Comparison of ENCODE assay signal across 8 cellular contexts in the genomic region with DNA sequence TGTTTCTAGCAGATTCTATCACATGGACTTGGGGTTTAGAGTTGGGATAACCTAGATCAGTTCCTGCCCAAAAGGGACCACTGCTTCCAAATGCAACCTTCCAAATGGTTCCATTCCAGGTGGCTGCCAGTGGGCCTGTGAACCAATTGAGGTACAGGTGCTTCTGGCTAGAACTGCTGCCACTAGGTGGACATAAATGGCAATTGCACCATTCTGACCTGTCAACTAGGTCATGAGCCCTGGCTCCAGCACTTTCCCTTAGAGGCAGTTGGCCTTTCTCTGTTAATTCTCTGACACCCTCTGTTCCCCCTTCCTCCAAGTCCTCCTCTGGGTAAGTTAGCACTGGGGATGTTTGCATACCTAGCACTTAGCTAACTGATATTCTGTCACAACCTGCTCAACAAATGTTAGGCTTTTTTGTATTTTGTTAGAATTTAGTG. TPM values are rescaled to one million over a fixed set of nuclear protein-coding genes. Genes with fewer than 3 reads are reported as not detected.
DNase-seq lines count a peak whose midpoint lies in the region; ATAC-seq and TF ChIP-seq lines count a peak whose summit lies in the region.

No MANE protein-coding gene starts in this region.

- TF ChIP-seq CTCF in AG04449 (IDR thresholded peaks at IDR 0.05; ENCODE audit: insufficient read depth, low read length, missing control alignments): peak; percentile 42
- peak; percentile 75 for TF ChIP-seq CTCF in GM13977 (IDR thresholded peaks at IDR 0.05; ENCODE audit: extremely low read depth, insufficient read depth, missing control alignments)
- peak; percentile 93 for TF ChIP-seq CTCF in OCI-LY7 (conservative IDR thresholded peaks at IDR 0.05; ENCODE audit: low read length)
- TF ChIP-seq CTCF in foreskin keratinocyte (conservative IDR thresholded peaks at IDR 0.05): peak; percentile 66

- H3K36me3 ChIP-seq in OCI-LY7 (ENCODE audit: insufficient read depth, low read length): no peaks in the 10 kb centered on the region; the same call in 1 of the 2 replicates

- H3K4me1 ChIP-seq in OCI-LY7 (ENCODE audit: insufficient read depth, low read length, poor library complexity, severe bottlenecking): peaks cover 26% of the 10 kb centered on the region
- no peaks in the 10 kb centered on the region for H3K4me1 ChIP-seq in foreskin keratinocyte

- in situ Hi-C loops in GM13977 (cut with MboI; ENCODE audit: low pct_unique_long_range_greater_than_20kb, low sequenced_read_pairs, unreplicated experiment): no loop called here

- H3K4me2 ChIP-seq in OCI-LY7 (ENCODE audit: low read length): peak overlapping the region; percentile 25; the same call in 1 of the 2 replicates

- intact Hi-C loops in OCI-LY7 (cut with micrococcal nuclease; ENCODE audit: unreplicated experiment): loop anchor here (1.0 kb wide), 2 partner anchors 29 to 31 kb away; a partner anchor contains a TSS

- peaks cover 24% of the 10 kb centered on the region for H3K27me3 ChIP-seq in foreskin keratinocyte

- ATAC-seq in HG03442 (IDR thresholded peaks at IDR 0.05; ENCODE audit: unreplicated experiment): peak; percentile 63
- peak; percentile 79 for ATAC-seq in foreskin keratinocyte

- no peak overlapping the region for H3K4me3 ChIP-seq in AG04449 (ENCODE audit: low read depth, low read length)
- no peak overlapping the region for H3K4me3 ChIP-seq in OCI-LY7 (ENCODE audit: low read depth, low read length, poor library complexity, severe bottlenecking)

- peaks cover 8% of the 10 kb centered on the region; the same call in 1 of the 2 replicates for H3K9me3 ChIP-seq in OCI-LY7 (ENCODE audit: low read length)

- DNase-seq in AG04449 (ENCODE audit: low read depth, low spot score): no peak
- peak; percentile 72 for DNase-seq in GM13977 (ENCODE audit: low spot score)
- DNase-seq in OCI-LY7 (ENCODE audit: low spot score): peak; percentile 90
- peak; percentile 28 for DNase-seq in activated T-cell treated with anti-CD3 and anti-CD28 coated beads for 48 hours (ENCODE audit: low read depth)
- DNase-seq in foreskin keratinocyte: peak; percentile 8 to 25
- peak; percentile 59 for DNase-seq in stimulated activated CD4-positive, alpha-beta T cell treated with anti-CD3 and anti-CD28 coated beads, Interleukin-15, amount 100 ng/mL, for 24 hours
- DNase-seq in foreskin melanocyte: no peak

- no peaks in the 10 kb centered on the region for H3K9me2 ChIP-seq in OCI-LY7 (ENCODE audit: insufficient read depth, low read length)

- H3K27ac ChIP-seq in OCI-LY7 (ENCODE audit: low read depth, low read length, poor library complexity, severe bottlenecking) (peak overlapping the region; percentile 7), foreskin keratinocyte (no peak overlapping the region)

- POLR2A ChIA-PET in AG04449 (lab: Yijun Ruan, JAX) (no interaction called here), OCI-LY7 (lab: Charles Lee) (interaction anchor here (0.6 to 1.2 kb wide), 4 partner anchors 27 to 223 kb away, joined by 3 to 8 read pairs (median 4); a partner anchor contains a TSS)

- BruUV-seq in OCI-LY7 (replicated peaks; lab: Mats Ljungman, UMichigan): no TSS peak

- peak overlapping the region; percentile 52; the same call in 1 of the 2 replicates for H2AFZ ChIP-seq in OCI-LY7 (ENCODE audit: low read length)

- CTCF ChIA-PET in AG04449 (lab: Yijun Ruan, JAX): interaction anchor here (0.6 to 2.9 kb wide), 4 partner anchors 10 to 31 kb away, joined by 3 to 8 read pairs (median 4); no protein-coding TSS in a partner anchor
- CTCF ChIA-PET in OCI-LY7 (lab: Charles Lee; ENCODE audit: unreplicated experiment): interaction anchor here (0.6 to 1.3 kb wide), 2 partner anchors 13 to 30 kb away, joined by 3 read pairs; no protein-coding TSS in a partner anchor

- no peaks in the 10 kb centered on the region for H4K20me1 ChIP-seq in OCI-LY7 (ENCODE audit: insufficient read depth, low read length)

- no peaks in the 10 kb centered on the region for H3K79me2 ChIP-seq in OCI-LY7 (ENCODE audit: insufficient read depth, low read depth, low read length)

RNA-seq across cellular contexts. Expression of a gene that starts 16.6 kb away (rescaled TPM):
- total RNA-seq in OCI-LY7 (2014; rRNA removed; shearing (Covaris generic)): 4.3 and 5.4 TPM in 2 replicates
- total RNA-seq in OCI-LY7 (2022) (3.3 and 3.8 TPM in 2 replicates), foreskin keratinocyte (not detected in 2 replicates)
- not detected in 2 replicates for polyA plus RNA-seq in foreskin keratinocyte

RNA-seq across cellular contexts. Expression of a gene that starts 28.6 kb away (rescaled TPM):
- 32.1 and 52.7 TPM in 2 replicates for total RNA-seq in OCI-LY7 (2014; rRNA removed; shearing (Covaris generic))
- total RNA-seq in OCI-LY7 (2022): 389 and 454 TPM in 2 replicates
- total RNA-seq in foreskin keratinocyte: 88.3 and 110 TPM in 2 replicates
- 188 and 215 TPM in 2 replicates for polyA plus RNA-seq in foreskin keratinocyte

RNA-seq across cellular contexts. Expression of a gene that starts 32.3 kb away (rescaled TPM):
- 17.6 and 34.7 TPM in 2 replicates for total RNA-seq in OCI-LY7 (2014; rRNA removed; shearing (Covaris generic))
- total RNA-seq in OCI-LY7 (2022) (9.3 and 10.9 TPM in 2 replicates), foreskin keratinocyte (10.3 and 11.4 TPM in 2 replicates)
- polyA plus RNA-seq in foreskin keratinocyte: 6.2 and 7.9 TPM in 2 replicates

Comparison
In these comparisons a context has a peak if more than half of its experiments do, and no peak if none do; other contexts are left out.
1. DNase-seq: peak in GM13977 (single experiment), OCI-LY7 (single experiment), activated T-cell treated with anti-CD3 and anti-CD28 coated beads for 48 hours (single experiment), foreskin keratinocyte (2 of 2) and stimulated activated CD4-positive, alpha-beta T cell treated with anti-CD3 and anti-CD28 coated beads, Interleukin-15, amount 100 ng/mL, for 24 hours (single experiment); none in AG04449 (single experiment) and foreskin melanocyte (single experiment).
2. CTCF ChIP-seq: peak in every context shown above with its lines; median percentile 93 in OCI-LY7; 75 in GM13977; 66 in foreskin keratinocyte; 42 in AG04449.